Comparison of ENCODE assay signal across 24 cellular contexts in the genomic region with DNA sequence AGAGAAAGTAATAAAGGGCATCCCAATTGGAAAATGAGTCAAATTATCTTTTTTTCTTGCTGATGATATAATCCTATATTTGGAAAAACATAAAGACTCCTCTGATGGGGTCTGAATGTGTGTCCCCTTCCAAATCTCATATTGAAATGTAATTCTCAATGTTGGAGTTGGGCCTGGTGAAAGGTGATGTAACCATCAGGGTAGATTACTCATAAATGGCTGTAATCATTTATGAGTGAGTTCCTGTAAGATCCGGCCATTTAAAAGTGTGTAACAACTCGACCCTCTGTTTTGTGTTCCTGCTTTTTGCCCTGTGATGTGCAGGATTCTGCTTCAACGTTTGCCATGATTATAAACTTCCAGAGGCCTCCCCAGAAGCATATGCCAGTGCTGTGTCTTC. TPM values are rescaled to one million over a fixed set of nuclear protein-coding genes. Genes with fewer than 3 reads are reported as not detected.
"Had no signal": no experiment of that assay in that cellular context is flagged by ENCODE, and none has a peak within 500 bp of the region (broad histone marks: within the 10 kb centered on the region; RNA-seq: fewer than 3 reads in every experiment).

No MANE protein-coding gene starts in this region.

- H3K27ac Mint-ChIP-seq: activated CD8-positive, alpha-beta T cell treated with anti-CD3 and anti-CD28 coated beads, Interleukin-2, amount 10 ng/mL, durations not matched to agents 7 days and 5 days; activated naive CD8-positive, alpha-beta T cell; brain; T-helper 17 cell; WTC11 had no signal

- H3K27me3 Mint-ChIP-seq: brain, T-helper 17 cell had no signal

- DNase-seq: activated CD4-positive, alpha-beta T cell treated with anti-CD3 and anti-CD28 coated beads for 48 hours; activated CD4-positive, alpha-beta T cell treated with anti-CD3 and anti-CD28 coated beads, Interleukin-2, amount 50 U/mL, for 4 hours; activated CD4-positive, CD25-positive, alpha-beta regulatory T cell treated with anti-CD3 and anti-CD28 coated beads, Interleukin-2, amount 50 U/mL, for 72 hours; activated CD8-positive, alpha-beta T cell treated with anti-CD3 and anti-CD28 coated beads, Interleukin-2, amount 10 ng/mL, durations not matched to agents 7 days and 5 days; activated effector memory CD4-positive, alpha-beta T cell treated with anti-CD3 and anti-CD28 coated beads, Interleukin-2, amount 50 U/mL, for 16 hours; activated naive CD4-positive, alpha-beta T cell treated with Interleukin-2 at 50 U/mL for 16 hours; activated T-cell treated with anti-CD3 and anti-CD28 coated beads, Interleukin-2, amount 50 U/mL, for 4 hours; amygdala; cerebellar nuclear complex; Kasumi-1; KBM-7; NCI-H1048; NCI-H146; NCI-H187 treated with DMSO at 0.1 percent for 48 hours; NCI-H510A treated with DMSO at 0.1 percent for 48 hours; NCI-H69; PC-3; SIG-M5; T-helper 17 cell; T-helper 9 cell had no signal

- H3K4me1 Mint-ChIP-seq: brain, T-helper 17 cell had no signal

- H3K4me3 Mint-ChIP-seq: activated CD8-positive, alpha-beta T cell treated with anti-CD3 and anti-CD28 coated beads, Interleukin-2, amount 10 ng/mL, durations not matched to agents 7 days and 5 days; activated naive CD8-positive, alpha-beta T cell; activated T-cell treated with anti-CD3 and anti-CD28 coated beads, Interleukin-2, amount 50 U/mL, for 4 hours; brain; T-helper 17 cell; WTC11 had no signal

- H3K36me3 Mint-ChIP-seq: activated naive CD8-positive, alpha-beta T cell; brain had no signal

- FAIRE-seq: astrocyte had no signal

- ATAC-seq: activated CD8-positive, alpha-beta T cell treated with anti-CD3 and anti-CD28 coated beads, Interleukin-2, amount 10 ng/mL, durations not matched to agents 7 days and 5 days; activated T-cell treated with anti-CD3 and anti-CD28 coated beads, Interleukin-2, amount 50 U/mL, for 4 hours; PC-3; T-helper 17 cell; WTC11 had no signal

RNA-seq across cellular contexts. Expression of a gene that starts 44.3 kb away (rescaled TPM):
- total RNA-seq: activated CD8-positive, alpha-beta T cell treated with anti-CD3 and anti-CD28 coated beads, Interleukin-2, amount 10 ng/mL, durations not matched to agents 7 days and 5 days; activated T-cell treated with anti-CD3 and anti-CD28 coated beads, Interleukin-2, amount 50 U/mL, for 4 hours; PC-3; T-helper 17 cell had no signal
